Comparison of ENCODE assay signal across 1 cellular context in the genomic region with DNA sequence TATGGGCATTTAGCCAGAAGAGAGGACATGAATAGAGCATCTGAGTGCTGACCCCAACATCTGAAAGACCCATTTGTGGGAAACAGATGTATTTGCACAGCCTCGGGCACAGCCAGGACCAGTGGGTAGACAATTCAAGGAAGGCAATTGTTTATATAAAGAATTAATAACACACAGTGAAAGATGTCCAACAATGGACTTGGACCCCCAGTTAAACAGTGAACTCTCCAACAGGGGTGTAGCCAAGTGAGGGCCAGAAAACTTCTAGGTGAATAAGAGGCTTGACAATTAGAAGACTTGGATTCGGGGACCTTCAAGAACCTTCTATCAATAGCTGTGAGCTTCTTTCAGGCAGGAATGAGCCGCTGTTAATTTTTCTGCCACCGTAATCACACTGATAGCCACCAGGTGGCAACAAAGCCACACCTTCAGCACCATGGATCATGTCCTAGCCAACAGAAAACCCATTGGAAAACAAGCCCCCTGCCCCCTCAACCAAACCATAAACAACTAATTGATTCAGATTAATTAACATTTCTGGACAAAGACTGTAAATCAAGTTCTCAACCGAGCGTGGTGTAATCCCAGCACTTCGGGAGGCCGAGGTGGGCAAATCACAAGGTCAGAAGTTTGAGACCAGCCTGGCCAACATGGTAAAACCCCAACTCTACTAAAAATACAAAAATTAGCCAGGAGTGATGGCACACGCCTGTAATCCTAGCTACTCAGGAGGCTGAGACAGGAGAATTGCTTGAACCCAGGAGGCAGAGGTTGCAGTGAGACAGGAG.
A peak's percentile ranks its signal among the peaks of the same experiment; 100 is the strongest.
TF ChIP-seq lines count a peak whose summit lies in the region.

No MANE protein-coding gene starts in this region.

TF ChIP-seq in HepG2, 621 proteins besides CTCF, POLR2A, EP300 and RAD21 (continued from another document and continues in another):
- TF ChIP-seq, protein P1, sequence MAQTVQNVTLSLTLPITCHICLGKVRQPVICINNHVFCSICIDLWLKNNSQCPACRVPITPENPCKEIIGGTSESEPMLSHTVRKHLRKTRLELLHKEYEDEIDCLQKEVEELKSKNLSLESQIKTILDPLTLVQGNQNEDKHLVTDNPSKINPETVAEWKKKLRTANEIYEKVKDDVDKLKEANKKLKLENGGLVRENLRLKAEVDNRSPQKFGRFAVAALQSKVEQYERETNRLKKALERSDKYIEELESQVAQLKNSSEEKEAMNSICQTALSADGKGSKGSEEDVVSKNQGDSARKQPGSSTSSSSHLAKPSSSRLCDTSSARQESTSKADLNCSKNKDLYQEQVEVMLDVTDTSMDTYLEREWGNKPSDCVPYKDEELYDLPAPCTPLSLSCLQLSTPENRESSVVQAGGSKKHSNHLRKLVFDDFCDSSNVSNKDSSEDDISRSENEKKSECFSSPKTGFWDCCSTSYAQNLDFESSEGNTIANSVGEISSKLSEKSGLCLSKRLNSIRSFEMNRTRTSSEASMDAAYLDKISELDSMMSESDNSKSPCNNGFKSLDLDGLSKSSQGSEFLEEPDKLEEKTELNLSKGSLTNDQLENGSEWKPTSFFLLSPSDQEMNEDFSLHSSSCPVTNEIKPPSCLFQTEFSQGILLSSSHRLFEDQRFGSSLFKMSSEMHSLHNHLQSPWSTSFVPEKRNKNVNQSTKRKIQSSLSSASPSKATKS (CRISPR knock-in tag; IDR thresholded peaks at IDR 0.05) = no peak
- 0 out of 2 replicates have a peak, but pooled peaks have one; percentile 28 for TF ChIP-seq ZNF569 (CRISPR knock-in tag; IDR thresholded peaks at IDR 0.05; ENCODE audit: borderline replicate concordance)
- TF ChIP-seq FIP1L1 (IDR thresholded peaks at IDR 0.05; ENCODE audit: borderline replicate concordance, insufficient read depth, low read depth, low read length) = no peak
- TF ChIP-seq ARNT2 (CRISPR knock-in tag; IDR thresholded peaks at IDR 0.05; ENCODE audit: low read depth) = no peak
- no peak for TF ChIP-seq ZNF367 (CRISPR knock-in tag; IDR thresholded peaks at IDR 0.05; ENCODE audit: borderline replicate concordance)
- no peak for TF ChIP-seq ATF7-NPFF (CRISPR knock-in tag; IDR thresholded peaks at IDR 0.05; ENCODE audit: low read depth)
- no peak for TF ChIP-seq ZNF792 (CRISPR knock-in tag; IDR thresholded peaks at IDR 0.05)
- TF ChIP-seq GMEB2 (CRISPR knock-in tag; IDR thresholded peaks at IDR 0.05; ENCODE audit: low read depth) = no peak
- TF ChIP-seq, protein P2, sequence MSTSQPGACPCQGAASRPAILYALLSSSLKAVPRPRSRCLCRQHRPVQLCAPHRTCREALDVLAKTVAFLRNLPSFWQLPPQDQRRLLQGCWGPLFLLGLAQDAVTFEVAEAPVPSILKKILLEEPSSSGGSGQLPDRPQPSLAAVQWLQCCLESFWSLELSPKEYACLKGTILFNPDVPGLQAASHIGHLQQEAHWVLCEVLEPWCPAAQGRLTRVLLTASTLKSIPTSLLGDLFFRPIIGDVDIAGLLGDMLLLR (CRISPR knock-in tag; IDR thresholded peaks at IDR 0.05) = no peak
- TF ChIP-seq ZNF607 (CRISPR knock-in tag; IDR thresholded peaks at IDR 0.05; ENCODE audit: borderline replicate concordance) = no peak
- TF ChIP-seq SNAPC5 (CRISPR knock-in tag; IDR thresholded peaks at IDR 0.05; ENCODE audit: borderline replicate concordance) = no peak
- TF ChIP-seq MBD4 (IDR thresholded peaks at IDR 0.05; ENCODE audit: borderline replicate concordance, low read length) = no peak
- TF ChIP-seq NR2F2 (IDR thresholded peaks at IDR 0.05; ENCODE audit: borderline replicate concordance, low read depth) = 0 out of 2 replicates have a peak, but pooled peaks have one; percentile 29
- TF ChIP-seq, protein P3, sequence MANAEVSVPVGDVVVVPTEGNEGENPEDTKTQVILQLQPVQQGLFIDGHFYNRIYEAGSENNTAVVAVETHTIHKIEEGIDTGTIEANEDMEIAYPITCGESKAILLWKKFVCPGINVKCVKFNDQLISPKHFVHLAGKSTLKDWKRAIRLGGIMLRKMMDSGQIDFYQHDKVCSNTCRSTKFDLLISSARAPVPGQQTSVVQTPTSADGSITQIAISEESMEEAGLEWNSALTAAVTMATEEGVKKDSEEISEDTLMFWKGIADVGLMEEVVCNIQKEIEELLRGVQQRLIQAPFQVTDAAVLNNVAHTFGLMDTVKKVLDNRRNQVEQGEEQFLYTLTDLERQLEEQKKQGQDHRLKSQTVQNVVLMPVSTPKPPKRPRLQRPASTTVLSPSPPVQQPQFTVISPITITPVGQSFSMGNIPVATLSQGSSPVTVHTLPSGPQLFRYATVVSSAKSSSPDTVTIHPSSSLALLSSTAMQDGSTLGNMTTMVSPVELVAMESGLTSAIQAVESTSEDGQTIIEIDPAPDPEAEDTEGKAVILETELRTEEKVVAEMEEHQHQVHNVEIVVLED (CRISPR knock-in tag; IDR thresholded peaks at IDR 0.05; ENCODE audit: borderline replicate concordance) = peak; percentile 31; the same call in 1 of the 2 replicates
- TF ChIP-seq KAT2B (IDR thresholded peaks at IDR 0.05; ENCODE audit: borderline replicate concordance, low read depth, low read length) = no peak
- no peak for TF ChIP-seq ZNF678 (CRISPR knock-in tag; IDR thresholded peaks at IDR 0.05)
- no peak for TF ChIP-seq BHLHE40 (IDR thresholded peaks at IDR 0.05; ENCODE audit: low read length)
- no peak for TF ChIP-seq PHF5A (CRISPR knock-in tag; IDR thresholded peaks at IDR 0.05; ENCODE audit: low read depth, unreplicated experiment)
- no peak for TF ChIP-seq CHCHD3 (CRISPR knock-in tag; IDR thresholded peaks at IDR 0.05)
- TF ChIP-seq ELF4 (CRISPR knock-in tag; IDR thresholded peaks at IDR 0.05; ENCODE audit: borderline replicate concordance) = peak; percentile 64; the same call in 1 of the 2 replicates
- no peak for TF ChIP-seq ZNF280D (CRISPR knock-in tag; IDR thresholded peaks at IDR 0.05)
- TF ChIP-seq MIER2 (CRISPR knock-in tag; IDR thresholded peaks at IDR 0.05) = 0 out of 2 replicates have a peak, but pooled peaks have one; percentile 7
- no peak for TF ChIP-seq PHF21A (CRISPR knock-in tag; IDR thresholded peaks at IDR 0.05)
- no peak for TF ChIP-seq ZNF160 (CRISPR knock-in tag; IDR thresholded peaks at IDR 0.05)
- TF ChIP-seq, protein P4, sequence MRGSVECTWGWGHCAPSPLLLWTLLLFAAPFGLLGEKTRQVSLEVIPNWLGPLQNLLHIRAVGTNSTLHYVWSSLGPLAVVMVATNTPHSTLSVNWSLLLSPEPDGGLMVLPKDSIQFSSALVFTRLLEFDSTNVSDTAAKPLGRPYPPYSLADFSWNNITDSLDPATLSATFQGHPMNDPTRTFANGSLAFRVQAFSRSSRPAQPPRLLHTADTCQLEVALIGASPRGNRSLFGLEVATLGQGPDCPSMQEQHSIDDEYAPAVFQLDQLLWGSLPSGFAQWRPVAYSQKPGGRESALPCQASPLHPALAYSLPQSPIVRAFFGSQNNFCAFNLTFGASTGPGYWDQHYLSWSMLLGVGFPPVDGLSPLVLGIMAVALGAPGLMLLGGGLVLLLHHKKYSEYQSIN (CRISPR knock-in tag; IDR thresholded peaks at IDR 0.05; ENCODE audit: borderline replicate concordance) = no peak
- TF ChIP-seq POGZ (CRISPR knock-in tag; IDR thresholded peaks at IDR 0.05) = no peak
- TF ChIP-seq ZFP36L2 (CRISPR knock-in tag; IDR thresholded peaks at IDR 0.05) = no peak
- TF ChIP-seq ZNF768 (CRISPR knock-in tag; IDR thresholded peaks at IDR 0.05) = no peak
- no peak for TF ChIP-seq SIN3B (IDR thresholded peaks at IDR 0.05; ENCODE audit: low read length)
- no peak for TF ChIP-seq PCBP1 (IDR thresholded peaks at IDR 0.05; ENCODE audit: borderline replicate concordance, low read depth, low read length)
- no peak for TF ChIP-seq RFX1 (IDR thresholded peaks at IDR 0.05)
- no peak for TF ChIP-seq SETDB1 (CRISPR knock-in tag; IDR thresholded peaks at IDR 0.05; ENCODE audit: borderline replicate concordance)
- no peak for TF ChIP-seq HMGA1 (CRISPR knock-in tag; conservative IDR thresholded peaks at IDR 0.05)
- TF ChIP-seq AGO2 (optimal IDR thresholded peaks at IDR 0.05; ENCODE audit: low read depth, low read length) = no peak
- TF ChIP-seq TAF1 (CRISPR knock-in tag; IDR thresholded peaks at IDR 0.05) = no peak
- TF ChIP-seq KDM1A (CRISPR knock-in tag; IDR thresholded peaks at IDR 0.05) = no peak
- TF ChIP-seq, protein P5, sequence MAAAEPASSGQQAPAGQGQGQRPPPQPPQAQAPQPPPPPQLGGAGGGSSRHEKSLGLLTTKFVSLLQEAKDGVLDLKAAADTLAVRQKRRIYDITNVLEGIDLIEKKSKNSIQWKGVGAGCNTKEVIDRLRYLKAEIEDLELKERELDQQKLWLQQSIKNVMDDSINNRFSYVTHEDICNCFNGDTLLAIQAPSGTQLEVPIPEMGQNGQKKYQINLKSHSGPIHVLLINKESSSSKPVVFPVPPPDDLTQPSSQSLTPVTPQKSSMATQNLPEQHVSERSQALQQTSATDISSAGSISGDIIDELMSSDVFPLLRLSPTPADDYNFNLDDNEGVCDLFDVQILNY (CRISPR knock-in tag; conservative IDR thresholded peaks at IDR 0.05) = no peak
- TF ChIP-seq TARDBP (CRISPR knock-in tag; IDR thresholded peaks at IDR 0.05) = no peak
- TF ChIP-seq LRRFIP1 (CRISPR knock-in tag; conservative IDR thresholded peaks at IDR 0.05) = no peak
- peak; percentile 96 for TF ChIP-seq MIXL1 (CRISPR knock-in tag; IDR thresholded peaks at IDR 0.05)
- TF ChIP-seq JUNB (CRISPR knock-in tag; IDR thresholded peaks at IDR 0.05; ENCODE audit: borderline replicate concordance) = no peak
- no peak for TF ChIP-seq BRF2 (CRISPR knock-in tag; IDR thresholded peaks at IDR 0.05)
- TF ChIP-seq POGK (CRISPR knock-in tag; conservative IDR thresholded peaks at IDR 0.05) = no peak
- TF ChIP-seq GTF2F1 (IDR thresholded peaks at IDR 0.05; ENCODE audit: low read length) = no peak
- TF ChIP-seq ZNF496 (CRISPR knock-in tag; IDR thresholded peaks at IDR 0.05; ENCODE audit: insufficient replicate concordance) = no peak
